13 cellular contexts compared by ENCODE assay signal in the genomic region with DNA sequence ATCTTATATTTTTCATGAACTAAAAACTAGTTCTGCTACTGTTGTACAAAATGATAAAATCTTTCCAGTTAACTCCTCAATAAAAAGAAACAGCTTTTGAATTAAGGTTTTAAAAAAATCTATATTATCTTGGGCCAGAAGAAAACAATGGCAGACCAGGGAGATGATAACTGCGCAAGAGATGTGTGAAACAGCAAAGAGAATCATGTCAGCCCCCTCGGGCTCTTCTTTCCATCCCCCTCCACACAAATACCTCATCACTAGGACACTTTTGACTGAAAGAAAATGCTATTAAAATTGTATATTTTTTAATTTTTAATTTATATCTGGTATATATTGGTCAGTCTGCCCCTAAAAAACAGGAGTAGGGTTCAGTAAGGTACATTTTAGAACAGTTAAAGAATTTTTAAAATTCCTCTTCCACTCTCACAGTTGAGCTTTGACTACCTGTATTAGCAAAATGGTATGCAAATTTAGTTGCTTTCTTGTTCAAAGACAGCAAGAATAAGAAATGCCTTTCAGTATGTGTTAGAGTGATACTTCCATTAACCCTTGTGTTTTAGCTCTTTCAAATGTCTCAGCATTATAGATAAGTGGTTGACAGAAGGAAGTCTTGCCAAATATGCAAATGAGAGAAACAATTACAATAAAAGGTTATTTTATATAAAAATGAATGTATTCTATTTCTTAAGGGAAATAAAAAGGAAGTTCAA. TPM values are rescaled to one million over a fixed set of nuclear protein-coding genes. Genes with fewer than 3 reads are reported as not detected.
DNase-seq lines count a peak whose midpoint lies in the region; ATAC-seq and TF ChIP-seq lines count a peak whose summit lies in the region.
"Had no signal": no experiment of that assay in that cellular context is flagged by ENCODE, and none has a peak within 500 bp of the region (broad histone marks: within the 10 kb centered on the region; RNA-seq: fewer than 3 reads in every experiment).

No MANE protein-coding gene starts in this region.

- DNase-seq in 8988T: no peak
- DNase-seq in vagina (ENCODE audit: extremely low spot score in 2 of 2): no peak
- no peak for DNase-seq in cerebellum (ENCODE audit: low spot score)
- DNase-seq in inferior parietal cortex (ENCODE audit: extremely low spot score): no peak
- DNase-seq: T-helper 9 cell had no signal

- H3K9me3 ChIP-seq in BLaER1 (no peaks in the 10 kb centered on the region), vagina (no peaks in the 10 kb centered on the region)
- H3K9me3 ChIP-seq: HAP-1 had no signal

- H3K27me3 ChIP-seq in BLaER1 (no peaks in the 10 kb centered on the region), vagina (no peaks in the 10 kb centered on the region)

- H3K4me3 ChIP-seq in BLaER1 (no peak overlapping the region), vagina (no peak overlapping the region)
- H3K4me3 ChIP-seq: HAP-1, lung had no signal

- H3K36me3 ChIP-seq in BLaER1 (no peaks in the 10 kb centered on the region), vagina (no peaks in the 10 kb centered on the region)
- H3K36me3 ChIP-seq: HAP-1, thoracic aorta had no signal

- no peaks in the 10 kb centered on the region for H3K27me3 Mint-ChIP-seq in IgD-negative memory B cell

- intact Hi-C loops in vagina (cut with DNase I): no loop called here

- H3K9ac ChIP-seq in BLaER1: no peak overlapping the region

- peaks cover 0 to 4% (median under 1%) of the 10 kb centered on the region in 3 donors for H3K9me3 Mint-ChIP-seq in IgD-negative memory B cell

- peak overlapping the region; percentile 18 to 93 (median 85) for H3K4me3 Mint-ChIP-seq in IgD-negative memory B cell

- no peaks in the 10 kb centered on the region for H4K20me1 ChIP-seq in BLaER1

- H3K27ac ChIP-seq in BLaER1 (no peak overlapping the region), vagina (no peak overlapping the region)
- H3K27ac ChIP-seq: thoracic aorta had no signal

- TF ChIP-seq POLR2A in vagina (IDR thresholded peaks at IDR 0.05): no peak

- no peak for TF ChIP-seq CTCF in vagina (IDR thresholded peaks at IDR 0.05)

- ATAC-seq in GM19023 (IDR thresholded peaks at IDR 0.05; ENCODE audit: unreplicated experiment) (peak; percentile 50), HG02678 (IDR thresholded peaks at IDR 0.05; ENCODE audit: unreplicated experiment) (peak; percentile 69)

- no peaks in the 10 kb centered on the region for H3K36me3 Mint-ChIP-seq in IgD-negative memory B cell

- peaks cover 10 to 18% (median 13%) of the 10 kb centered on the region in 3 donors for H3K4me1 Mint-ChIP-seq in IgD-negative memory B cell

- peaks cover 25% of the 10 kb centered on the region for H3K4me1 ChIP-seq in BLaER1
- no peaks in the 10 kb centered on the region for H3K4me1 ChIP-seq in vagina
- H3K4me1 ChIP-seq: HAP-1 had no signal

- peak overlapping the region in 1 of 3 donors; percentile 67 for H3K27ac Mint-ChIP-seq in IgD-negative memory B cell
- H3K27ac Mint-ChIP-seq: CD4-positive, alpha-beta T cell had no signal

- peak overlapping the region; percentile 84 for H3K4me2 ChIP-seq in BLaER1

RNA-seq across cellular contexts. Expression of gene LCORL, which starts 36.4 kb away (rescaled TPM):
- 11.6 TPM for polyA plus RNA-seq in IgD-negative memory B cell
- total RNA-seq in vagina: 6.9 TPM
- 70.1 TPM for total RNA-seq in cerebellum
